In genomic region chr18:13725566-13726227, GRCh38 we compare ENCODE assay signal across 8 cellular contexts. TPM values are rescaled to one million over a fixed set of nuclear protein-coding genes. Genes with fewer than 3 reads are reported as not detected.
A peak's percentile ranks its signal among the peaks of the same experiment; 100 is the strongest.
DNase-seq lines count a peak whose midpoint lies in the region; ATAC-seq and TF ChIP-seq lines count a peak whose summit lies in the region.

No MANE protein-coding gene starts in this region.

- no peaks in the 10 kb centered on the region for H3K36me3 ChIP-seq in left ventricle myocardium inferior

- CTCF ChIA-PET in activated CD4-positive, alpha-beta memory T cell treated with anti-CD3 and anti-CD28 coated beads, Interleukin-2, amount 10 ng/mL, durations not matched to agents 7 days and 5 days (lab: Charles Lee): interaction anchor here (1.0 kb wide), 1 partner anchor 117 kb away, joined by 3 read pairs; no protein-coding TSS in a partner anchor

- H3K9me3 Mint-ChIP-seq in activated CD4-positive, alpha-beta memory T cell treated with anti-CD3 and anti-CD28 coated beads, Interleukin-2, amount 10 ng/mL, durations not matched to agents 7 days and 5 days: no peaks in the 10 kb centered on the region

- peaks cover 38% of the 10 kb centered on the region for H3K36me3 Mint-ChIP-seq in activated CD4-positive, alpha-beta memory T cell treated with anti-CD3 and anti-CD28 coated beads, Interleukin-2, amount 10 ng/mL, durations not matched to agents 7 days and 5 days (ENCODE audit: low read depth)

- peaks cover 62% of the 10 kb centered on the region for H3K4me1 Mint-ChIP-seq in activated CD4-positive, alpha-beta memory T cell treated with anti-CD3 and anti-CD28 coated beads, Interleukin-2, amount 10 ng/mL, durations not matched to agents 7 days and 5 days

- H3K4me3 ChIP-seq in GM12865 (ENCODE audit: low read depth, low read length) (peak overlapping the region; percentile 78), left ventricle myocardium inferior (peak overlapping the region; percentile 96), retinal pigment epithelial cell (ENCODE audit: low read length) (peak overlapping the region; percentile 94)

- no peaks in the 10 kb centered on the region for H3K27me3 ChIP-seq in left ventricle myocardium inferior (ENCODE audit: low read depth)

- peaks cover 73% of the 10 kb centered on the region for H3K4me1 ChIP-seq in left ventricle myocardium inferior

- peak; percentile 0 for ATAC-seq in HG02943 (IDR thresholded peaks at IDR 0.05; ENCODE audit: low read depth, unreplicated experiment)

- no peaks in the 10 kb centered on the region for H3K27me3 Mint-ChIP-seq in activated CD4-positive, alpha-beta memory T cell treated with anti-CD3 and anti-CD28 coated beads, Interleukin-2, amount 10 ng/mL, durations not matched to agents 7 days and 5 days

- H3K4me3 Mint-ChIP-seq in activated CD4-positive, alpha-beta memory T cell treated with anti-CD3 and anti-CD28 coated beads, Interleukin-2, amount 10 ng/mL, durations not matched to agents 7 days and 5 days: peak overlapping the region; percentile 72

- peak overlapping the region; percentile 88 for H3K27ac Mint-ChIP-seq in activated CD4-positive, alpha-beta memory T cell treated with anti-CD3 and anti-CD28 coated beads, Interleukin-2, amount 10 ng/mL, durations not matched to agents 7 days and 5 days

- TF ChIP-seq CTCF in GM12865 (IDR thresholded peaks at IDR 0.05; ENCODE audit: insufficient read depth, low read depth, low read length, missing control alignments) (no peak), left ventricle myocardium inferior (IDR thresholded peaks at IDR 0.05; ENCODE audit: borderline replicate concordance) (no peak), retinal pigment epithelial cell (conservative IDR thresholded peaks at IDR 0.05; ENCODE audit: low read depth, low read length) (no peak)

- H3K9me3 ChIP-seq in left ventricle myocardium inferior (replicated peaks): no peaks in the 10 kb centered on the region

- peak overlapping the region; percentile 91 for H3K27ac ChIP-seq in left ventricle myocardium inferior (replicated peaks)

- DNase-seq in GM12865 (ENCODE audit: low read depth) (peak; percentile 31), left ventricle myocardium inferior (no peak), retinal pigment epithelial cell (ENCODE audit: low read depth) (no peak), mucosa of gallbladder (ENCODE audit: low spot score) (no peak), midbrain (lab: John Stamatoyannopoulos, UW) (no peak)
- no peak for DNase-seq in activated CD4-positive, alpha-beta memory T cell treated with anti-CD3 and anti-CD28 coated beads, Interleukin-2, amount 10 ng/mL, durations not matched to agents 7 days and 5 days
- no peak for DNase-seq in stimulated activated CD4-positive, alpha-beta T cell treated with anti-CD3 and anti-CD28 coated beads, Interleukin-15, amount 100 ng/mL, for 24 hours

- intact Hi-C loops in left ventricle myocardium inferior (cut with micrococcal nuclease): no loop called here

- POLR2A ChIA-PET in activated CD4-positive, alpha-beta memory T cell treated with anti-CD3 and anti-CD28 coated beads, Interleukin-2, amount 10 ng/mL, durations not matched to agents 7 days and 5 days (lab: Charles Lee): interaction anchor here (0.6 to 1.8 kb wide), 5 partner anchors 10 to 288 kb away, joined by 3 to 16 read pairs (median 4); no protein-coding TSS in a partner anchor

RNA-seq across cellular contexts. Expression of gene FAM210A, which starts 0.7 kb away (rescaled TPM):
- 10 to 100 TPM; 22.2 to 22.4 TPM for total RNA-seq in activated CD4-positive, alpha-beta memory T cell treated with anti-CD3 and anti-CD28 coated beads, Interleukin-2, amount 10 ng/mL, durations not matched to agents 7 days and 5 days
- total RNA-seq in left ventricle myocardium inferior (52.9 TPM), mucosa of gallbladder (9.9 TPM)

RNA-seq across cellular contexts. Expression of gene RNMT, which starts 0.8 kb away (rescaled TPM):
- 10 to 100 TPM; 43.7 to 45.3 TPM for total RNA-seq in activated CD4-positive, alpha-beta memory T cell treated with anti-CD3 and anti-CD28 coated beads, Interleukin-2, amount 10 ng/mL, durations not matched to agents 7 days and 5 days
- 24.2 TPM for total RNA-seq in left ventricle myocardium inferior
- total RNA-seq in mucosa of gallbladder: 24.5 TPM
